Comparison of ENCODE assay signal across 18 cellular contexts in genomic region chr17:79406316-79406715, GRCh38.
DNase-seq lines count a peak whose midpoint lies in the region; TF ChIP-seq lines count a peak whose summit lies in the region.
"Had no signal": no experiment of that assay in that cellular context is flagged by ENCODE, and none has a peak within 500 bp of the region (broad histone marks: within the 10 kb centered on the region; RNA-seq: fewer than 3 reads in every experiment).

No MANE protein-coding gene starts in this region.

- H3K9me3 ChIP-seq in esophagus squamous epithelium: no peaks in the 10 kb centered on the region
- H3K9me3 ChIP-seq: SK-N-SH had no signal

- DNase-seq in NCI-H1092 treated with DMSO at 0.1 percent for 48 hours (lab: John Stamatoyannopoulos, UW) (peak; percentile 7), NCI-H1092 (lab: John Stamatoyannopoulos, UW) (no peak), COR-L47 (lab: John Stamatoyannopoulos, UW) (peak; percentile 89), NCI-H2029 (lab: John Stamatoyannopoulos, UW) (peak; percentile 81), dermis microvascular lymphatic vessel endothelial cell (ENCODE audit: low read depth in 2 of 2) (peak; percentile 46 to 56), esophagus squamous epithelium (lab: John Stamatoyannopoulos, UW) (no peak), NK-92 (lab: John Stamatoyannopoulos, UW; ENCODE audit: unreplicated experiment) (no peak), brain microvascular endothelial cell (no peak)
- DNase-seq: 8988T; CD8-positive, alpha-beta memory T cell; H9; MV-4-11; NCI-H1694 treated with DMSO at 0.1 percent for 48 hours; NCI-H2171; NCI-H510A treated with DMSO at 0.1 percent for 48 hours; NK-92 treated with Interleukin-12 subunit alpha and Interleukin-12 subunit beta, amount 100 ng/mL, for 24 hours; SHP77; SK-N-SH had no signal

- peaks cover 0 to 4% (median 0%) of the 10 kb centered on the region in 3 donors for H3K4me1 ChIP-seq in esophagus squamous epithelium

- peaks cover 0 to 92% (median 0%) of the 10 kb centered on the region in 4 donors for H3K27me3 ChIP-seq in esophagus squamous epithelium
- peaks cover 2% of the 10 kb centered on the region for H3K27me3 ChIP-seq in brain microvascular endothelial cell (replicated peaks)

- WGBS in esophagus squamous epithelium, 2 donors: 31 to 49% methylated on average over 9 to 16 of the region's 16 CpGs

- H3K27ac ChIP-seq in esophagus squamous epithelium (peak overlapping the region in 1 of 4 donors; percentile 28), brain microvascular endothelial cell (no peak overlapping the region)

- intact Hi-C loops in esophagus squamous epithelium (cut with DNase I): loop anchor here (10.0 kb wide), 1 partner anchor 208 kb away; the partner anchor contains the start of gene RBFOX3

- H3K4me3 ChIP-seq in esophagus squamous epithelium (no peak overlapping the region), brain microvascular endothelial cell (ENCODE audit: low read depth, low read length) (no peak overlapping the region)

- H3K36me3 ChIP-seq in esophagus squamous epithelium (no peaks in the 10 kb centered on the region), brain microvascular endothelial cell (replicated peaks) (no peaks in the 10 kb centered on the region)

- in situ Hi-C loops in brain microvascular endothelial cell (cut with HindIII; ENCODE audit: low pct_ligation_motif_present, low sequenced_read_pairs): no loop called here

- TF ChIP-seq CTCF in esophagus squamous epithelium (IDR thresholded peaks at IDR 0.05) (no peak), brain microvascular endothelial cell (IDR thresholded peaks at IDR 0.05; ENCODE audit: low read depth, low read length, missing control alignments) (no peak)

- TF ChIP-seq POLR2A in esophagus squamous epithelium (IDR thresholded peaks at IDR 0.05): no peak

Comparison
In these comparisons a context has a peak if more than half of its experiments do, and no peak if none do; other contexts are left out.
1. DNase-seq: peak in NCI-H1092 treated with DMSO at 0.1 percent for 48 hours (single experiment), COR-L47 (single experiment), NCI-H2029 (single experiment) and dermis microvascular lymphatic vessel endothelial cell (2 of 2); none in NCI-H1092 (single experiment), esophagus squamous epithelium (single experiment), NK-92 (single experiment) and brain microvascular endothelial cell (single experiment).